In the genomic region with DNA sequence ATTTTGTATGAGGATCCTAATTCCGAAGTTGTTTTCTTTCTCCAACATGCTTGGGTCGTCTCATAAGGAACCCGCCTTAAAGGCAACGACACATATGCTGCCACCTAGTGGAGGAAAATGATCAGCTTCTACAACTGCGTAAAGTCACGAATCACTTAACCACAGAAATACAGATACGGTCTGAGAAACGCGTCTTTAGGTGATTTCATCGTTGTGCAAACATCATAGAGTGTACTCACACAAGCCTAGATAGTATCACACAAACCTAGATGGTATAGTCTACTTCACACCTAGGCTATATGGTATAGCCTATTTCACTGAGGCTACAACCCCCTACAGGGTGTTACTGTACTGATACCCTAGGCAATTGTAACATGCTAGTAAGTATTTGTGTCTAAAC, we compare ENCODE assay signal across 8 cellular contexts. TPM values are rescaled to one million over a fixed set of nuclear protein-coding genes. Genes with fewer than 3 reads are reported as not detected.
DNase-seq lines count a peak whose midpoint lies in the region; ATAC-seq, FAIRE-seq and TF ChIP-seq lines count a peak whose summit lies in the region.

No MANE protein-coding gene starts in this region.

- no peaks in the 10 kb centered on the region for H3K79me2 ChIP-seq in keratinocyte (ENCODE audit: control insufficient read depth, insufficient read depth, low read length)

- no peak overlapping the region for H3K4me3 Mint-ChIP-seq in T-cell

- H3K9ac ChIP-seq in keratinocyte (ENCODE audit: control insufficient read depth, extremely low read depth, insufficient read depth, low read length), result no peak overlapping the region

- POLR2A ChIA-PET in T-cell (lab: Charles Lee), result no interaction called here

- dilution Hi-C loops in keratinocyte (cut with MboI; ENCODE audit: extremely low pct_ligation_motif_present, low sequenced_read_pairs), result loop anchor here (25.0 kb wide), 1 partner anchor 105 kb away; no protein-coding TSS in a partner anchor

- no peak overlapping the region for H2AFZ ChIP-seq in keratinocyte (ENCODE audit: control insufficient read depth, low read length)

- ATAC-seq in T-cell (replicated peaks in 1 of 4), result peak; percentile 83 to 87 (median 85)
- ATAC-seq in HG03457 (IDR thresholded peaks at IDR 0.05; ENCODE audit: unreplicated experiment), result no peak

- in situ Hi-C loops in HAP-1 (cut with MboI; ENCODE audit: low sequenced_read_pairs), result no loop called here
- in situ Hi-C loops in T47D (cut with HindIII; ENCODE audit: low pct_unique_long_range_greater_than_20kb, low sequenced_read_pairs), result no loop called here

- peaks cover 15 to 38% (median 16%) of the 10 kb centered on the region in 3 donors for H3K4me1 Mint-ChIP-seq in T-cell

- no peaks in the 10 kb centered on the region for H3K9me3 Mint-ChIP-seq in T-cell

- H3K27me3 Mint-ChIP-seq in T-cell, result peaks cover 6 to 7% of the 10 kb centered on the region in 2 donors

- H3K36me3 Mint-ChIP-seq in T-cell, result no peaks in the 10 kb centered on the region

- FAIRE-seq in keratinocyte (lab: Jason Lieb, UNC), result peak; percentile 95

- peaks cover 2% of the 10 kb centered on the region for H3K4me1 ChIP-seq in HAP-1
- peaks cover 18% of the 10 kb centered on the region for H3K4me1 ChIP-seq in keratinocyte (ENCODE audit: control insufficient read depth, extremely low read depth, insufficient read depth, low read length)

- no peak overlapping the region for H3K27ac Mint-ChIP-seq in T-cell

- H3K9me1 ChIP-seq in keratinocyte (ENCODE audit: control insufficient read depth, extremely low read depth, insufficient read depth, low read length), result no peaks in the 10 kb centered on the region

- no peak overlapping the region for H3K4me3 ChIP-seq in HAP-1
- H3K4me3 ChIP-seq in keratinocyte (ENCODE audit: control insufficient read depth in 2 of 3, extremely low read depth in 1 of 3, insufficient read depth in 2 of 3, low read depth in 1 of 3, low read length in 3 of 3), result no peak overlapping the region

- H4K20me1 ChIP-seq in keratinocyte (ENCODE audit: control insufficient read depth, extremely low read depth, insufficient read depth, low read length), result no peaks in the 10 kb centered on the region

- H3K27me3 ChIP-seq in HAP-1 (ENCODE audit: low read depth), result peaks cover 12% of the 10 kb centered on the region
- H3K27me3 ChIP-seq in keratinocyte (ENCODE audit: control insufficient read depth, extremely low read depth, insufficient read depth, low read length), result peaks cover 19% of the 10 kb centered on the region

- H3K9me3 ChIP-seq in HAP-1, result no peaks in the 10 kb centered on the region
- no peaks in the 10 kb centered on the region for H3K9me3 ChIP-seq in keratinocyte (ENCODE audit: control insufficient read depth, low read depth, low read length)

- H3K36me3 ChIP-seq in HAP-1 (replicated peaks), result no peaks in the 10 kb centered on the region
- H3K36me3 ChIP-seq in keratinocyte (ENCODE audit: control insufficient read depth in 2 of 2, extremely low read depth in 1 of 2, insufficient read depth in 2 of 2, low read length in 2 of 2), result no peaks in the 10 kb centered on the region

- TF ChIP-seq CTCF in keratinocyte (optimal IDR thresholded peaks at IDR 0.05 in 1 of 3, IDR thresholded peaks at IDR 0.05 in 1 of 3, conservative IDR thresholded peaks at IDR 0.05 in 1 of 3; ENCODE audit: extremely low read depth in 1 of 3, insufficient read depth in 2 of 3, low read length in 3 of 3), result peak; percentile 78 to 82 (median 82)

- DNase-seq in EH (ENCODE audit: low read depth), result peak; percentile 85
- DNase-seq in HAP-1 (ENCODE audit: low spot score in 2 of 2), result peak; percentile 70 to 80
- DNase-seq in NCI-H146 treated with DMSO at 0.1 percent for 48 hours (lab: John Stamatoyannopoulos, UW; ENCODE audit: unreplicated experiment), result peak; percentile 62
- DNase-seq in T-cell, result peak in 29 of 34 experiments; percentile 16 to 73 (median 51)
- DNase-seq in T47D (ENCODE audit: low read depth in 1 of 2, low spot score in 1 of 2), result peak; percentile 60 to 85
- peak; percentile 61 for DNase-seq in keratinocyte (ENCODE audit: low read depth, low spot score)
- DNase-seq in stimulated activated CD4-positive, alpha-beta T cell treated with anti-CD3 and anti-CD28 coated beads, Interleukin-4, amount 100 ng/mL, for 1 hour, result peak; percentile 20

- H3K4me2 ChIP-seq in keratinocyte (ENCODE audit: control insufficient read depth, extremely low read depth, insufficient read depth, low read depth, low read length), result no peak overlapping the region

- CTCF ChIA-PET in T-cell (lab: Charles Lee), result interaction anchor here (0.7 to 5.8 kb wide), 12 partner anchors 8 to 168 kb away, joined by 3 to 48 read pairs (median 4); partner anchors contain the start of gene MAT2A (in 1 of the 2)

- no peak overlapping the region for H3K27ac ChIP-seq in keratinocyte (ENCODE audit: control insufficient read depth, insufficient read depth, low read length)

RNA-seq across cellular contexts. Expression of gene GNLY, which starts 13.1 kb away (rescaled TPM):
- 100 to 1,000 TPM in 1 of 5 donors, 10 to 100 TPM in 4; 17.3 to 377 (median 82.9) TPM for total RNA-seq in T-cell
- polyA plus RNA-seq in keratinocyte, result not detected in 3 replicates
- polyA plus RNA-seq in keratinocyte (2011; ENCODE audit: low read depth), result not detected
- polyA plus RNA-seq in keratinocyte (2011; cell fraction: cytosol; rRNA removed), result not detected in 2 replicates
- polyA plus RNA-seq in keratinocyte (2011; cell fraction: nucleus; rRNA removed), result not detected in 2 replicates
- not detected in 2 replicates for polyA plus RNA-seq in keratinocyte (2012; ENCODE audit: low replicate concordance)
- not detected in 3 replicates for polyA minus RNA-seq in keratinocyte
- not detected for polyA minus RNA-seq in keratinocyte (2011; cell fraction: cytosol; rRNA and poly(A)+ RNA removed)
- polyA minus RNA-seq in keratinocyte (2011; cell fraction: nucleus; rRNA and poly(A)+ RNA removed), result not detected in 2 replicates

RNA-seq across cellular contexts. Expression of gene SFTPB, which starts 39.3 kb away (rescaled TPM):
- 10 to 100 TPM in 3 of 5 donors, not detected in 2; 11.6 to 18.6 (median 16.0) TPM for total RNA-seq in T-cell
- polyA plus RNA-seq in keratinocyte, result not detected in 3 replicates
- polyA plus RNA-seq in keratinocyte (2011; ENCODE audit: low read depth), result not detected
- not detected in 2 replicates for polyA plus RNA-seq in keratinocyte (2011; cell fraction: cytosol; rRNA removed)
- not detected in 2 replicates for polyA plus RNA-seq in keratinocyte (2011; cell fraction: nucleus; rRNA removed)
- not detected in 2 replicates for polyA plus RNA-seq in keratinocyte (2012; ENCODE audit: low replicate concordance)
- polyA minus RNA-seq in keratinocyte, result not detected in 3 replicates
- polyA minus RNA-seq in keratinocyte (2011; cell fraction: cytosol; rRNA and poly(A)+ RNA removed), result not detected
- not detected in 2 replicates for polyA minus RNA-seq in keratinocyte (2011; cell fraction: nucleus; rRNA and poly(A)+ RNA removed)

RNA-seq across cellular contexts. Expression of gene ATOH8, which starts 46.5 kb away (rescaled TPM):
- under 1 TPM in 1 of 5 donors, not detected in 4; 0.20 TPM for total RNA-seq in T-cell
- polyA plus RNA-seq in keratinocyte, result not detected in 3 replicates
- polyA plus RNA-seq in keratinocyte (2011; ENCODE audit: low read depth), result not detected
- not detected in 2 replicates for polyA plus RNA-seq in keratinocyte (2011; cell fraction: cytosol; rRNA removed)
- not detected in 2 replicates for polyA plus RNA-seq in keratinocyte (2011; cell fraction: nucleus; rRNA removed)
- polyA plus RNA-seq in keratinocyte (2012; ENCODE audit: low replicate concordance), result not detected in 2 replicates
- polyA minus RNA-seq in keratinocyte, result not detected in 3 replicates
- not detected for polyA minus RNA-seq in keratinocyte (2011; cell fraction: cytosol; rRNA and poly(A)+ RNA removed)
- not detected in 2 replicates for polyA minus RNA-seq in keratinocyte (2011; cell fraction: nucleus; rRNA and poly(A)+ RNA removed)

Comparison
In these comparisons a context has a peak if more than half of its experiments do, and no peak if none do; other contexts are left out.
1. DNase-seq: peak in every context shown above with its lines; median percentile 85 in EH; 75 in HAP-1; 72 in T47D; 62 in NCI-H146 treated with DMSO at 0.1 percent for 48 hours; 61 in keratinocyte; 51 in T-cell; 20 in stimulated activated CD4-positive, alpha-beta T cell treated with anti-CD3 and anti-CD28 coated beads, Interleukin-4, amount 100 ng/mL, for 1 hour.